In the genomic region with DNA sequence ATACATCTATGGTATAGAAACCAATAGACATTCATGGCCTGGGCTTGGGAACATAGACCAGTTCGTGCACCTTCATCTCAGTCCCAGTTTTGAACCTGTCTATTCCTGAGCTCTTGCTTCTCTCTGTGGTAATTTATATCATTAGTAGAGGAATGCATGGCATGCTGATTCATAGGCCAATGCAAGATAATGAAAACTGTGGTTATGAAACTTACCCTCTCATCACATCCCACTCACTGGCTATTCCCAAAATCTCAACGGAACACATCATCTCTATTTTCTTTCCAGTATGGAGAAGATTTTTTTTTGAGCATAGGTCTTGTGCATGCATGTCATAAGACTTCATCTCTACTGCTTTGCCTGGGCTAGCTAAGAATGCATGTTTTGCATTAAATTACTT, we compare ENCODE assay signal across 23 cellular contexts. TPM values are rescaled to one million over a fixed set of nuclear protein-coding genes. Genes with fewer than 3 reads are reported as not detected.
DNase-seq lines count a peak whose midpoint lies in the region; TF ChIP-seq lines count a peak whose summit lies in the region.
"Had no signal": no experiment of that assay in that cellular context is flagged by ENCODE, and none has a peak within 500 bp of the region (broad histone marks: within the 10 kb centered on the region; RNA-seq: fewer than 3 reads in every experiment).

No MANE protein-coding gene starts in this region.

- no peak for TF ChIP-seq CTCF in ascending aorta (IDR thresholded peaks at IDR 0.05)

- no peaks in the 10 kb centered on the region for H3K9me3 ChIP-seq in ascending aorta
- H3K9me3 ChIP-seq: ovary, spleen had no signal

- no peaks in the 10 kb centered on the region for H3K36me3 ChIP-seq in ascending aorta
- H3K36me3 ChIP-seq: ovary, spleen had no signal

- DNase-seq in ACHN (peak; percentile 10), H4 (ENCODE audit: low spot score) (peak; percentile 34), astrocyte of the hippocampus (ENCODE audit: low read depth, low spot score) (peak; percentile 56), hepatic stellate cell (ENCODE audit: low spot score) (peak; percentile 46), NCI-H69 (lab: John Stamatoyannopoulos, UW) (no peak), ascending aorta (ENCODE audit: low spot score in 2 of 2) (no peak)
- no peak for DNase-seq in activated effector memory CD4-positive, alpha-beta T cell treated with anti-CD3 and anti-CD28 coated beads, Interleukin-2, amount 50 U/mL, for 16 hours
- DNase-seq in T-helper 2 cell treated with Interferon-gamma antibody and Interleukin-4, amounts not matched to agents 5 μg/mL and 100 μg/mL, for 36 hours (ENCODE audit: low spot score), result no peak
- DNase-seq: activated CD4-positive, alpha-beta T cell treated with anti-CD3 and anti-CD28 coated beads for 36 hours; activated gamma-delta T cell; anterior cingulate cortex; CD8-positive, alpha-beta memory T cell; GOT3; hypothalamus; left cardiac atrium; NCI-H1694 treated with DMSO at 0.1 percent for 48 hours; NCI-H446; ovary; spleen; stimulated activated naive CD4-positive, alpha-beta T cell; T1000; trophoblast cell had no signal

- H3K9me3 Mint-ChIP-seq in T-helper 2 cell treated with Interferon-gamma antibody and Interleukin-4, amounts not matched to agents 5 μg/mL and 100 μg/mL, for 36 hours, result no peaks in the 10 kb centered on the region
- H3K9me3 Mint-ChIP-seq: dendritic cell treated with granulocyte-macrophage colony-stimulating factor and Interleukin-4, amounts not matched to agents 40 ng/mL and 50 ng/mL, for 4 days had no signal

- peaks cover 3% of the 10 kb centered on the region for H3K4me1 Mint-ChIP-seq in T-helper 2 cell treated with Interferon-gamma antibody and Interleukin-4, amounts not matched to agents 5 μg/mL and 100 μg/mL, for 36 hours (ENCODE audit: low read depth)
- H3K4me1 Mint-ChIP-seq: CD8-positive, alpha-beta memory T cell had no signal

- H3K27ac ChIP-seq in ascending aorta, result no peak overlapping the region
- H3K27ac ChIP-seq: ovary, spleen had no signal

- no peak overlapping the region for H3K4me3 ChIP-seq in ascending aorta
- H3K4me3 ChIP-seq: ovary, spleen had no signal

- no peaks in the 10 kb centered on the region for H3K27me3 ChIP-seq in ascending aorta
- H3K27me3 ChIP-seq: ovary, spleen had no signal

- in situ Hi-C loops in ACHN (cut with HindIII; ENCODE audit: low pct_ligation_motif_present, low pct_unique_long_range_greater_than_20kb, low sequenced_read_pairs), result no loop called here

- no peak overlapping the region for H3K4me3 Mint-ChIP-seq in T-helper 2 cell treated with Interferon-gamma antibody and Interleukin-4, amounts not matched to agents 5 μg/mL and 100 μg/mL, for 36 hours
- H3K4me3 Mint-ChIP-seq: activated CD4-positive, alpha-beta T cell treated with anti-CD3 and anti-CD28 coated beads for 36 hours; CD8-positive, alpha-beta memory T cell; dendritic cell treated with granulocyte-macrophage colony-stimulating factor and Interleukin-4, amounts not matched to agents 40 ng/mL and 50 ng/mL, for 4 days had no signal

- intact Hi-C loops in ascending aorta (cut with DNase I), result no loop called here

- H3K4me1 ChIP-seq in ascending aorta, result no peaks in the 10 kb centered on the region

- H3K36me3 Mint-ChIP-seq in T-helper 2 cell treated with Interferon-gamma antibody and Interleukin-4, amounts not matched to agents 5 μg/mL and 100 μg/mL, for 36 hours (ENCODE audit: low read depth), result no peaks in the 10 kb centered on the region
- H3K36me3 Mint-ChIP-seq: CD8-positive, alpha-beta memory T cell had no signal

- peaks cover 8% of the 10 kb centered on the region for H3K27me3 Mint-ChIP-seq in T-helper 2 cell treated with Interferon-gamma antibody and Interleukin-4, amounts not matched to agents 5 μg/mL and 100 μg/mL, for 36 hours (ENCODE audit: low read depth)
- H3K27me3 Mint-ChIP-seq: activated CD4-positive, alpha-beta T cell treated with anti-CD3 and anti-CD28 coated beads for 36 hours; dendritic cell treated with granulocyte-macrophage colony-stimulating factor and Interleukin-4, amounts not matched to agents 40 ng/mL and 50 ng/mL, for 4 days had no signal

- no peak overlapping the region for H3K27ac Mint-ChIP-seq in T-helper 2 cell treated with Interferon-gamma antibody and Interleukin-4, amounts not matched to agents 5 μg/mL and 100 μg/mL, for 36 hours
- H3K27ac Mint-ChIP-seq: activated CD4-positive, alpha-beta T cell treated with anti-CD3 and anti-CD28 coated beads for 36 hours; CD8-positive, alpha-beta memory T cell; dendritic cell treated with granulocyte-macrophage colony-stimulating factor and Interleukin-4, amounts not matched to agents 40 ng/mL and 50 ng/mL, for 4 days had no signal

RNA-seq across cellular contexts. Expression of a gene that starts 18.7 kb away (rescaled TPM):
- not detected in 2 replicates for total RNA-seq in H4 (2014; rRNA removed; shearing (Covaris generic))
- not detected for total RNA-seq in ascending aorta
- total RNA-seq: activated CD4-positive, alpha-beta T cell treated with anti-CD3 and anti-CD28 coated beads for 36 hours; CD8-positive, alpha-beta memory T cell had no signal

RNA-seq across cellular contexts. Expression of a gene that starts 57.6 kb away (rescaled TPM):
- total RNA-seq in H4 (2014; rRNA removed; shearing (Covaris generic)), result under 0.01 and 0.77 TPM in 2 replicates
- 1.7 TPM for total RNA-seq in ascending aorta
- total RNA-seq: activated CD4-positive, alpha-beta T cell treated with anti-CD3 and anti-CD28 coated beads for 36 hours; CD8-positive, alpha-beta memory T cell had no signal

Comparison
In these comparisons a context has a peak if more than half of its experiments do, and no peak if none do; other contexts are left out.
1. DNase-seq: peak in ACHN (single experiment), H4 (single experiment), astrocyte of the hippocampus (single experiment) and hepatic stellate cell (single experiment); none in NCI-H69 (single experiment), activated effector memory CD4-positive, alpha-beta T cell treated with anti-CD3 and anti-CD28 coated beads, Interleukin-2, amount 50 U/mL, for 16 hours (single experiment), ascending aorta (0 of 2) and T-helper 2 cell treated with Interferon-gamma antibody and Interleukin-4, amounts not matched to agents 5 μg/mL and 100 μg/mL, for 36 hours (single experiment).